ENCODE assay signal across 22 cellular contexts in the genomic region with DNA sequence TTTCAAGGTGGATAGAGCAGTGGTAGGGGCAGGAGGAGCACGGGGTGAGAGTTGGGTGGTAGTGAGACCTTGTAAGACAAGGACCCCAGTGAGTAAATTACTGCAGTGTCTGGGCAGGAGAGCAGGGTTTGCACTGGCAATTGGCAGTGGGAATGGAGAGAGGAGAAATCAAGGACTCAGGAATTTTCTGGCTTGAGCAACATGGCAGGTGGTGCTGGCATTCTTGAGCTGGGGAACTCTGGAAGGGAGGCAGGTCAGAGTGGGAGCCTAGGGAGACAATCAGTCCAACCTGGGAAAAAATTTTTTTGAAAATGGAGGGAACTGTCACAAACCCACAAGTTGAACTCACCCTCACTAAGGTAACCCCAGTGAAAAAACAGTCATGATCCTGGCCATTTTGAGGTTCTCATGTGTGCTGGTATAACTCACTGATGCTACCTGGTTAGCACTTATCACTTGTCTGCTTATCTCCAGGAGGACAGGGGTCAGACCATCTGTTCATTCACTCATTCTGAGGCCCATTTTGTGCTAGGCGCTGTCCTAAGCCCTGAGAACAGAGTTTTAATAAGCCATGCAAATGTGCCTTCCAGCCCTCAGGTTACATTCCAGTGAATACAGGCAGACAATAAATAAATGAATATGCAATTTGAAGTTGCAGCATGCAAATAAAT.
"Had no signal": no experiment of that assay in that cellular context is flagged by ENCODE, and none has a peak within 500 bp of the region (broad histone marks: within the 10 kb centered on the region; RNA-seq: fewer than 3 reads in every experiment).

No MANE protein-coding gene starts in this region.

- H3K27me3 ChIP-seq: body of pancreas, dorsolateral prefrontal cortex, left lung, testis had no signal

- H3K4me1 ChIP-seq: left lung, lower lobe of right lung, testis had no signal

- ATAC-seq: activated CD4-positive, alpha-beta T cell treated with anti-CD3 and anti-CD28 coated beads for 36 hours; body of pancreas; natural killer cell; stimulated activated naive CD8-positive, alpha-beta T cell treated with anti-CD3 and anti-CD28 coated beads, Interleukin-15, Interleukin-2, amounts not matched to agents 100 U/mL and 50 U/mL, for 24 hours had no signal

- H3K9me3 ChIP-seq: body of pancreas, left lung, lower lobe of right lung, neutrophil, testis had no signal

- H3K27ac ChIP-seq: body of pancreas, coronary artery, left lung, lower lobe of right lung, neutrophil, skin epidermis, testis had no signal

- DNase-seq: activated CD4-positive, alpha-beta T cell treated with anti-CD3 and anti-CD28 coated beads for 36 hours; activated CD4-positive, CD25-positive, alpha-beta regulatory T cell; activated effector memory CD4-positive, alpha-beta T cell treated with Interleukin-2 at 50 U/mL for 16 hours; activated naive CD4-positive, alpha-beta T cell treated with Interleukin-2 at 50 U/mL for 16 hours; activated T-cell treated with anti-CD3 and anti-CD28 coated beads for 4 hours; aorta; body of pancreas; effector memory CD4-positive, alpha-beta T cell; left lung; lower lobe of right lung; mesenchymal stem cell; natural killer cell; retina; stimulated activated CD4-positive, alpha-beta T cell treated with anti-CD3 and anti-CD28 coated beads, Interleukin-12 subunit alpha, Interleukin-12 subunit beta, amount 100 ng/mL, for 4 hours; stimulated activated CD4-positive, alpha-beta T cell treated with anti-CD3 and anti-CD28 coated beads, Interleukin-4, amount 100 ng/mL, for 1 hour; stimulated activated naive CD8-positive, alpha-beta T cell treated with anti-CD3 and anti-CD28 coated beads, Interleukin-15, Interleukin-2, amounts not matched to agents 100 U/mL and 50 U/mL, for 24 hours; testis; trophoblast cell had no signal

- H3K36me3 ChIP-seq: left lung, lower lobe of right lung, neutrophil had no signal

- H3K4me3 ChIP-seq: body of pancreas, coronary artery, dorsolateral prefrontal cortex, left lung, lower lobe of right lung, skin epidermis, testis had no signal
